ENCODE assay signal across 20 cellular contexts in genomic region chr21:34997295-34997694, GRCh38. TPM values are rescaled to one million over a fixed set of nuclear protein-coding genes. Genes with fewer than 3 reads are reported as not detected.
DNase-seq lines count a peak whose midpoint lies in the region; ATAC-seq and TF ChIP-seq lines count a peak whose summit lies in the region.
"Had no signal": no experiment of that assay in that cellular context is flagged by ENCODE, and none has a peak within 500 bp of the region (broad histone marks: within the 10 kb centered on the region; RNA-seq: fewer than 3 reads in every experiment).

No MANE protein-coding gene starts in this region.

- ATAC-seq in activated CD4-positive, alpha-beta T cell treated with anti-CD3 and anti-CD28 coated beads for 36 hours: no peak
- no peak for ATAC-seq in effector memory CD8-positive, alpha-beta T cell (replicated peaks)
- ATAC-seq: heart right ventricle, PC-3, sciatic nerve had no signal

- no peak overlapping the region for H3K14ac ChIP-seq in H9 (ENCODE audit: insufficient read depth, low read length)

- no peak for TF ChIP-seq POLR2A in sigmoid colon (IDR thresholded peaks at IDR 0.05)

- H3K56ac ChIP-seq in H9 (ENCODE audit: insufficient read length, low read depth, low read length): no peak overlapping the region

- no peak overlapping the region for H2BK15ac ChIP-seq in H9 (ENCODE audit: low read depth, low read length)

- H4K20me1 ChIP-seq in smooth muscle cell (ENCODE audit: low read depth) (peaks cover 21% of the 10 kb centered on the region), H9 (ENCODE audit: control insufficient read depth, insufficient read depth, insufficient read length) (no peaks in the 10 kb centered on the region)

- H2BK120ac ChIP-seq in H9 (ENCODE audit: low read depth, low read length, poor library complexity, severe bottlenecking): no peak overlapping the region

- H2AFZ ChIP-seq in smooth muscle cell (ENCODE audit: low read depth): no peak overlapping the region
- no peak overlapping the region for H2AFZ ChIP-seq in H9 (ENCODE audit: low read length)

- H4K5ac ChIP-seq in H9 (ENCODE audit: insufficient read length, low read depth, low read length): no peak overlapping the region

- no peak overlapping the region for H3K18ac ChIP-seq in H9 (ENCODE audit: insufficient read length, low read depth, low read length)

- H3K27ac ChIP-seq in smooth muscle cell (ENCODE audit: low read depth) (peak overlapping the region; percentile 67), sigmoid colon (no peak overlapping the region), H9 (ENCODE audit: insufficient read length, low read depth, low read length) (no peak overlapping the region)
- H3K27ac ChIP-seq: pancreas, stomach had no signal

- peaks cover 19% of the 10 kb centered on the region for H3K36me3 Mint-ChIP-seq in activated CD4-positive, alpha-beta T cell treated with anti-CD3 and anti-CD28 coated beads for 36 hours (ENCODE audit: low read depth)
- H3K36me3 Mint-ChIP-seq in effector memory CD8-positive, alpha-beta T cell (ENCODE audit: insufficient read depth): peaks cover 26% of the 10 kb centered on the region
- H3K36me3 Mint-ChIP-seq in H9 (ENCODE audit: insufficient read depth in 1 of 3, low read depth in 3 of 3): peaks cover 0 to 3% (median 0%) of the 10 kb centered on the region in 3 experiments; a peak in 1 of 7 replicates

- no peak overlapping the region for H3T11ph ChIP-seq in H9 (ENCODE audit: low read length)

- 38% methylated on average over 4 of the region's 4 CpGs for WGBS in smooth muscle cell (ENCODE audit: low lambda C conversion rate)
- WGBS in sigmoid colon, 2 donors: 65 to 83% methylated on average over 4 of the region's 4 CpGs
- no CpG with 5 or more reads among the region's 4 CpGs for WGBS in H9 (ENCODE audit: extremely low coverage, insufficient read length, low lambda C conversion rate)

- H3K9ac ChIP-seq in smooth muscle cell (ENCODE audit: low read depth): no peak overlapping the region
- no peak overlapping the region for H3K9ac ChIP-seq in H9 (ENCODE audit: extremely low read depth, insufficient read length, low read length)

- CTCF ChIA-PET in activated CD4-positive, alpha-beta T cell treated with anti-CD3 and anti-CD28 coated beads for 36 hours (lab: Charles Lee): interaction anchor here (0.8 kb wide), 1 partner anchor 403 kb away, joined by 3 read pairs; no protein-coding TSS in a partner anchor

- no peak overlapping the region for H2BK12ac ChIP-seq in H9 (ENCODE audit: insufficient read length, low read depth, low read length)

- H3K4me1 ChIP-seq in smooth muscle cell (ENCODE audit: low read depth) (peaks cover 15% of the 10 kb centered on the region), sigmoid colon (peaks cover 0 to 45% (median 25%) of the 10 kb centered on the region in 4 donors), H9 (ENCODE audit: insufficient read depth, low read length) (no peaks in the 10 kb centered on the region)
- H3K4me1 ChIP-seq: pancreas had no signal

- no peaks in the 10 kb centered on the region for H3K9me3 Mint-ChIP-seq in activated CD4-positive, alpha-beta T cell treated with anti-CD3 and anti-CD28 coated beads for 36 hours (ENCODE audit: low read depth)
- no peaks in the 10 kb centered on the region for H3K9me3 Mint-ChIP-seq in effector memory CD8-positive, alpha-beta T cell
- H3K9me3 Mint-ChIP-seq in H9: peaks cover 0 to 2% of the 10 kb centered on the region in 2 experiments; a peak in 1 of 5 replicates
- H3K9me3 Mint-ChIP-seq: T-helper 1 cell treated with Interleukin-12 subunit alpha and Interleukin-12 subunit beta and Interleukin-4 antibody, amounts not matched to agents 30 μg/mL and 1 μg/mL, for 36 hours had no signal

- no peak overlapping the region for H2BK20ac ChIP-seq in H9 (ENCODE audit: low read depth, low read length, poor library complexity, severe bottlenecking)

- no peak overlapping the region for H4K91ac ChIP-seq in H9 (ENCODE audit: insufficient read length, low read depth, low read length)

- H2AK5ac ChIP-seq in H9 (ENCODE audit: insufficient read length, low read length): no peak overlapping the region

- peaks cover 13% of the 10 kb centered on the region for H3F3A ChIP-seq in smooth muscle cell (ENCODE audit: low read depth)

- H3K36me3 ChIP-seq in smooth muscle cell (ENCODE audit: low read depth): no peaks in the 10 kb centered on the region
- H3K36me3 ChIP-seq in sigmoid colon: no peaks in the 10 kb centered on the region
- H3K36me3 ChIP-seq: heart right ventricle, pancreas, stomach had no signal

- peak overlapping the region; percentile 74 for H3K27ac Mint-ChIP-seq in activated CD4-positive, alpha-beta T cell treated with anti-CD3 and anti-CD28 coated beads for 36 hours
- H3K27ac Mint-ChIP-seq in effector memory CD8-positive, alpha-beta T cell: peak overlapping the region; percentile 73 to 94
- no peak overlapping the region for H3K27ac Mint-ChIP-seq in H9
- H3K27ac Mint-ChIP-seq: T-helper 1 cell treated with Interleukin-12 subunit alpha and Interleukin-12 subunit beta and Interleukin-4 antibody, amounts not matched to agents 30 μg/mL and 1 μg/mL, for 36 hours had no signal

- H3K23ac ChIP-seq in H9 (ENCODE audit: insufficient read length, low read depth, low read length): no peak overlapping the region

- no peak overlapping the region for H3K4me3 Mint-ChIP-seq in activated CD4-positive, alpha-beta T cell treated with anti-CD3 and anti-CD28 coated beads for 36 hours
- peak overlapping the region in 1 of 2 donors; percentile 47 for H3K4me3 Mint-ChIP-seq in effector memory CD8-positive, alpha-beta T cell
- H3K4me3 Mint-ChIP-seq in H9: no peak overlapping the region
- H3K4me3 Mint-ChIP-seq: T-helper 1 cell treated with Interleukin-12 subunit alpha and Interleukin-12 subunit beta and Interleukin-4 antibody, amounts not matched to agents 30 μg/mL and 1 μg/mL, for 36 hours had no signal

- intact Hi-C loops in activated CD4-positive, alpha-beta T cell treated with anti-CD3 and anti-CD28 coated beads for 36 hours (cut with DNase I, micrococcal nuclease): no loop called here
- intact Hi-C loops in sigmoid colon (cut with DNase I): no loop called here

- H3K79me2 ChIP-seq in smooth muscle cell (ENCODE audit: low read depth) (peaks cover 38% of the 10 kb centered on the region), H9 (ENCODE audit: insufficient read depth, low read length) (no peaks in the 10 kb centered on the region)

- H3K9me3 ChIP-seq in smooth muscle cell (replicated peaks; ENCODE audit: low read depth) (no peaks in the 10 kb centered on the region), sigmoid colon (no peaks in the 10 kb centered on the region), H9 (ENCODE audit: control insufficient read depth, low read depth, low read length) (no peaks in the 10 kb centered on the region)
- H3K9me3 ChIP-seq: heart right ventricle, pancreas, stomach had no signal

- no peaks in the 10 kb centered on the region for H3K79me1 ChIP-seq in H9 (ENCODE audit: insufficient read depth, low read depth, low read length, poor library complexity, severe bottlenecking)

- DNase-seq in activated CD4-positive, alpha-beta T cell treated with anti-CD3 and anti-CD28 coated beads for 36 hours: no peak
- DNase-seq in activated CD4-positive, alpha-beta T cell treated with anti-CD3 and anti-CD28 coated beads for 48 hours: no peak
- DNase-seq in OCI-M1 (lab: John Stamatoyannopoulos, UW): peak; percentile 66
- no peak for DNase-seq in effector memory CD8-positive, alpha-beta T cell
- DNase-seq in smooth muscle cell (lab: John Stamatoyannopoulos, UW; ENCODE audit: unreplicated experiment): no peak
- DNase-seq in 8988T: no peak
- no peak for DNase-seq in sigmoid colon
- DNase-seq in H9: no peak
- DNase-seq: activated CD4-positive, CD25-positive, alpha-beta regulatory T cell; activated effector memory CD4-positive, alpha-beta T cell treated with anti-CD3 and anti-CD28 coated beads, Interleukin-2, amount 50 U/mL, for 16 hours; effector CD8-positive, alpha-beta T cell; heart right ventricle; NCI-H1694; NCI-H82; pancreas; PC-3; stomach had no signal

- TF ChIP-seq EP300 in sigmoid colon (IDR thresholded peaks at IDR 0.05): no peak

- H3K4me2 ChIP-seq in smooth muscle cell (peak overlapping the region; percentile 60), H9 (ENCODE audit: insufficient read depth, insufficient read length, low read length) (no peak overlapping the region)

- no peak overlapping the region for H2BK5ac ChIP-seq in H9 (ENCODE audit: insufficient read length, low read length)

- H3K4me3 ChIP-seq in smooth muscle cell: no peak overlapping the region
- no peak overlapping the region for H3K4me3 ChIP-seq in sigmoid colon
- H3K4me3 ChIP-seq: heart right ventricle, lung, pancreas, stomach had no signal

- POLR2A ChIA-PET in activated CD4-positive, alpha-beta T cell treated with anti-CD3 and anti-CD28 coated beads for 36 hours (lab: Charles Lee): no interaction called here

- no peaks in the 10 kb centered on the region for H3K27me3 Mint-ChIP-seq in activated CD4-positive, alpha-beta T cell treated with anti-CD3 and anti-CD28 coated beads for 36 hours
- H3K27me3 Mint-ChIP-seq in effector memory CD8-positive, alpha-beta T cell: no peaks in the 10 kb centered on the region
- H3K27me3 Mint-ChIP-seq in H9 (ENCODE audit: low read depth): peaks cover 6% of the 10 kb centered on the region; the same call in 1 of the 2 replicates

- H3K23me2 ChIP-seq in H9 (ENCODE audit: insufficient read length, low read depth, low read length, poor library complexity, severe bottlenecking): no peaks in the 10 kb centered on the region

- H3K27me3 ChIP-seq in smooth muscle cell (ENCODE audit: low read depth) (no peaks in the 10 kb centered on the region), sigmoid colon (no peaks in the 10 kb centered on the region), H9 (ENCODE audit: insufficient read depth, low read length) (no peaks in the 10 kb centered on the region)
- H3K27me3 ChIP-seq: pancreas, stomach had no signal

- H4K8ac ChIP-seq in H9 (replicated peaks; ENCODE audit: insufficient read length, low read depth, low read length): no peak overlapping the region

- TF ChIP-seq CTCF in smooth muscle cell (IDR thresholded peaks at IDR 0.05; ENCODE audit: borderline replicate concordance, insufficient read depth, poor library complexity, severe bottlenecking) (no peak), sigmoid colon (IDR thresholded peaks at IDR 0.05) (no peak), H9 (conservative IDR thresholded peaks at IDR 0.05) (no peak)

- H3K4me1 Mint-ChIP-seq in activated CD4-positive, alpha-beta T cell treated with anti-CD3 and anti-CD28 coated beads for 36 hours: peaks cover 74% of the 10 kb centered on the region
- peaks cover 60 to 66% of the 10 kb centered on the region in 2 donors for H3K4me1 Mint-ChIP-seq in effector memory CD8-positive, alpha-beta T cell (ENCODE audit: low read depth in 2 of 2)
- peaks cover 5 to 8% of the 10 kb centered on the region in 2 experiments for H3K4me1 Mint-ChIP-seq in H9

- H3K4ac ChIP-seq in H9 (ENCODE audit: low read depth, low read length): no peak overlapping the region

RNA-seq across cellular contexts. Expression of gene RUNX1, which starts 51.8 kb away (rescaled TPM):
- 10 to 100 TPM; 49.5 to 58.8 TPM for total RNA-seq in activated CD4-positive, alpha-beta T cell treated with anti-CD3 and anti-CD28 coated beads for 36 hours
- total RNA-seq in smooth muscle cell (55.6 and 97.6 TPM in 2 replicates), sigmoid colon (10 to 100 TPM in 1 of 4 donors, 1 to 10 TPM in 3; 5.7 to 23.3 (median 8.4) TPM), H9 (2021) (0.59 and 0.72 TPM in 2 replicates)
- polyA plus RNA-seq in smooth muscle cell (33.4 and 35.1 TPM in 2 replicates), sigmoid colon (10 to 100 TPM in 1 of 3 donors, 1 to 10 TPM in 2; 2.8 to 11.9 (median 4.2) TPM)

Comparison
In these comparisons a context has a peak if more than half of its experiments do, and no peak if none do; other contexts are left out.
1. H3K27ac Mint-ChIP-seq: peak in activated CD4-positive, alpha-beta T cell treated with anti-CD3 and anti-CD28 coated beads for 36 hours (single experiment) and effector memory CD8-positive, alpha-beta T cell (2 of 2); none in H9 (0 of 3).